8 cellular contexts compared by ENCODE assay signal in the genomic region with DNA sequence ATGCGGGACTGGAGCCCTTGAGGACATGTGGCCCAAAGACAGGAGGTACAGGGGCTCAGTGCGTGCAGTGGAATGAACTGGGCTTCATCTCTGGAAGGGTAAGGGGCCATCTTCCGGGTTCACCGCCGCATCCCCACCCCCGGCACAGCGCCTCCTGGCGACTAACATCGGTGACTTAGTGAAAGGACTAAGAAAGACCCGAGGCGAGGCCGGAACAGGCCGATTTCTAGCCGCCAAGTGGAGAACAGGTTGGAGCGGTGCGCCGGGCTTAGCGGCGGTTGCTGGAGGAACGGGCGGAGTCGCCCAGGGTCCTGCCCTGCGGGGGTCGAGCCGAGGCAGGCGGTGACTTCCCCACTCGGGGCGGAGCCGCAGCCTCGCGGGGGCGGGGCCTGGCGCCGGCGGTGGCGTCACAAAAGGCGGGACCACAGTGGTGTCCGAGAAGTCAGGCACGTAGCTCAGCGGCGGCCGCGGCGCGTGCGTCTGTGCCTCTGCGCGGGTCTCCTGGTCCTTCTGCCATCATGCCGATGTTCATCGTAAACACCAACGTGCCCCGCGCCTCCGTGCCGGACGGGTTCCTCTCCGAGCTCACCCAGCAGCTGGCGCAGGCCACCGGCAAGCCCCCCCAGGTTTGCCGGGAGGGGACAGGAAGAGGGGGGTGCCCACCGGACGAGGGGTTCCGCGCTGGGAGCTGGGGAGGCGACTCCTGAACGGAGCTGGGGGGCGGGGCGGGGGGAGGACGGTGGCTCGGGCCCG. TPM values are rescaled to one million over a fixed set of nuclear protein-coding genes. Genes with fewer than 3 reads are reported as not detected.
DNase-seq lines count a peak whose midpoint lies in the region; ATAC-seq, FAIRE-seq and TF ChIP-seq lines count a peak whose summit lies in the region.

Gene MIF (plus strand): TSS at position 427 of the 753 bp plus-strand sequence. CDS start 92 bp downstream, at position 519.

- H3K4me1 ChIP-seq in keratinocyte (ENCODE audit: control insufficient read depth, extremely low read depth, insufficient read depth, low read length), result peaks cover 15% of the 10 kb centered on the region

- H3K27me3 ChIP-seq in keratinocyte (ENCODE audit: control insufficient read depth, extremely low read depth, insufficient read depth, low read length), result no peaks in the 10 kb centered on the region

- ATAC-seq in GM19043 (IDR thresholded peaks at IDR 0.05; ENCODE audit: low read depth, unreplicated experiment) (peak; percentile 71), HG03354 (IDR thresholded peaks at IDR 0.05; ENCODE audit: poor library complexity, severe bottlenecking, unreplicated experiment) (peak; percentile 87)

- H3K79me2 ChIP-seq in keratinocyte (ENCODE audit: control insufficient read depth, insufficient read depth, low read length), result peaks cover 19% of the 10 kb centered on the region

- DNase-seq in Ammon's horn (ENCODE audit: low spot score) (peak; percentile 96), NCI-H460 (ENCODE audit: extremely low read depth, low read depth) (peak; percentile 81), cerebellar cortex (ENCODE audit: low spot score) (peak; percentile 79), keratinocyte (ENCODE audit: low read depth, low spot score) (peak; percentile 72)
- DNase-seq in activated CD4-positive, CD25-positive, alpha-beta regulatory T cell treated with anti-CD3 and anti-CD28 coated beads, Interleukin-2, amount 50 U/mL, for 72 hours, result peak; percentile 98
- DNase-seq in stimulated activated CD4-positive, alpha-beta T cell treated with anti-CD3 and anti-CD28 coated beads, Interleukin-15, amount 100 ng/mL, for 1 hour (ENCODE audit: low read depth in 1 of 2, low spot score in 1 of 2), result peak; percentile 92 to 97

- H3K4me2 ChIP-seq in keratinocyte (ENCODE audit: control insufficient read depth, extremely low read depth, insufficient read depth, low read depth, low read length), result peak within 1 kb of the TSS; percentile 83

- H4K20me1 ChIP-seq in keratinocyte (ENCODE audit: control insufficient read depth, extremely low read depth, insufficient read depth, low read length), result peaks cover 6% of the 10 kb centered on the region

- dilution Hi-C loops in keratinocyte (cut with MboI; ENCODE audit: extremely low pct_ligation_motif_present, low sequenced_read_pairs), result no loop called here

- H3K4me3 ChIP-seq in keratinocyte (ENCODE audit: control insufficient read depth in 2 of 3, extremely low read depth in 1 of 3, insufficient read depth in 2 of 3, low read depth in 1 of 3, low read length in 3 of 3), result peak within 1 kb of the TSS; percentile 72 to 84 (median 82)

- peaks cover 19 to 23% of the 10 kb centered on the region in 2 experiments for H3K36me3 ChIP-seq in keratinocyte (ENCODE audit: control insufficient read depth in 2 of 2, extremely low read depth in 1 of 2, insufficient read depth in 2 of 2, low read length in 2 of 2)

- H3K9ac ChIP-seq in keratinocyte (ENCODE audit: control insufficient read depth, extremely low read depth, insufficient read depth, low read length), result peak within 1 kb of the TSS; percentile 88

- H2AFZ ChIP-seq in keratinocyte (ENCODE audit: control insufficient read depth, low read length), result peak within 1 kb of the TSS; percentile 88

- H3K9me3 ChIP-seq in keratinocyte (ENCODE audit: control insufficient read depth, low read depth, low read length), result no peaks in the 10 kb centered on the region

- peak; percentile 77 to 93 (median 81) for TF ChIP-seq CTCF in keratinocyte (optimal IDR thresholded peaks at IDR 0.05 in 1 of 3, IDR thresholded peaks at IDR 0.05 in 1 of 3, conservative IDR thresholded peaks at IDR 0.05 in 1 of 3; ENCODE audit: extremely low read depth in 1 of 3, insufficient read depth in 2 of 3, low read length in 3 of 3)

- peak within 1 kb of the TSS; percentile 81 for H3K27ac ChIP-seq in keratinocyte (ENCODE audit: control insufficient read depth, insufficient read depth, low read length)

- no peaks in the 10 kb centered on the region for H3K9me1 ChIP-seq in keratinocyte (ENCODE audit: control insufficient read depth, extremely low read depth, insufficient read depth, low read length)

- FAIRE-seq in keratinocyte (lab: Jason Lieb, UNC), result no peak

RNA-seq across cellular contexts. Expression of gene MIF, which starts in this region (rescaled TPM):
- total RNA-seq in NCI-H460 (2014; rRNA removed; shearing (Covaris generic)), result 363 and 441 TPM in 2 replicates
- 336 and 503 TPM in 2 replicates for polyA plus RNA-seq in NCI-H460 (2014; cell fraction: nucleus; rRNA removed)
- polyA plus RNA-seq in keratinocyte, result 162 to 812 TPM (median 340 TPM) in 3 replicates
- polyA plus RNA-seq in keratinocyte (2011; ENCODE audit: low read depth), result 307 TPM
- 95.3 and 364 TPM in 2 replicates for polyA plus RNA-seq in keratinocyte (2011; cell fraction: cytosol; rRNA removed)
- polyA plus RNA-seq in keratinocyte (2011; cell fraction: nucleus; rRNA removed), result 54.6 and 90.5 TPM in 2 replicates
- 361 and 1,012 TPM in 2 replicates for polyA plus RNA-seq in keratinocyte (2012; ENCODE audit: low replicate concordance)
- polyA minus RNA-seq in keratinocyte, result 27.8 to 86.4 TPM (median 77.5 TPM) in 3 replicates
- 1,141 TPM for polyA minus RNA-seq in keratinocyte (2011; cell fraction: cytosol; rRNA and poly(A)+ RNA removed)
- 35.8 and 50.4 TPM in 2 replicates for polyA minus RNA-seq in keratinocyte (2011; cell fraction: nucleus; rRNA and poly(A)+ RNA removed)

Comparison
In these comparisons a context has a peak if more than half of its experiments do, and no peak if none do; other contexts are left out.
1. Peak in every context shown above with its lines: DNase-seq, ATAC-seq, H3K4me3 ChIP-seq and H3K27ac ChIP-seq.